In the genomic region with DNA sequence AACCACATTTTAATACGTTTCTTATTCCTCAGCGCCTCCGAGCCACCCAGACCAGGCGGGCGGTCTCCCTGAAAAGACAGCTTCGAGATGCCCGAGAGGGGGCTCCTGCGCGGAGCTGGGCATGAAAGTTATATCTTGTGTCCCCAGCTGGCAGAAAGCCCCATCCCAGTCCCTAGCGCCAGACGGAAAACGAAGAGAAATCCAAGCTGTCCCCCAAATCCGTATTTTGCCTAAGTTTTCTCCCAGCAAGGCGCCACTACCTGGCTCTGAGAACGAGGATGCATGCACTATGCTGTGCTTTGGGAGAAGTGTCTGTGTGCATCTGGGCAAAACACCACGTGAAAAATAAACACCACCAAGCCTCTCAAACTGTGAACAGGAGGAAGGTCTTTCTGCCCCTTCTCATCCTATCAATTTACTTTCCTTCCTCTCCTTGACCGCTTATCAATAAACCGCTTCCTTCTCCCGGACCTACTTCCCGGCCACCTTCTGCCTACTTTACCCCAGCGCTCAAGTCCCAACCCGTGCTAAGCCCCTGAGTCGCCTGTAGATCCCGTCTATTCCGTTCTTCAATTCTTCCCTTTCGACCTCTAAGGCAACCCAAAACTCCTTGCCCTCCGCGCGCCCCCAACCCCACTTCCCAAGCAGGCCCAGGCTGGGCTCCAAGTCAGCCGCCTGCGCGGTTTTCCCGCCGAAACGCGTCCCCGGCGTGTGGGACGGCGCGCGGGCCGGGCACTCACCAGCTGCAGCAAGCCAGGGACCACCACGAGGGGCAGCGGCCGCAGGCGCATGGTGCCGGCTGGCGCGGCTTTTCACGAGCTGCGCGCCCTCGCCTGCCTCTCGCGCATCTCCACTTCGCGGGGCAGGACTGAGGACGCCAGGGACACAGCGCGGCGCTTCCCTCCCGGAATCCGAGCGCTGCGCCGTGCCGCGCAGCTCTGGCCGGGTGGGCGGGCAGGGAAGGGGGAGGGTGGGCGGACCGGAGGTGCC, we compare ENCODE assay signal across 11 cellular contexts. TPM values are rescaled to one million over a fixed set of nuclear protein-coding genes. Genes with fewer than 3 reads are reported as not detected.
DNase-seq lines count a peak whose midpoint lies in the region; ATAC-seq, FAIRE-seq and TF ChIP-seq lines count a peak whose summit lies in the region.
"Had no signal": no experiment of that assay in that cellular context is flagged by ENCODE, and none has a peak within 500 bp of the region (broad histone marks: within the 10 kb centered on the region; RNA-seq: fewer than 3 reads in every experiment).

A gene (minus strand): TSS at position 940 of the 990 bp plus-strand sequence. CDS start 149 bp downstream, at position 791.

- intact Hi-C loops in Calu3 (cut with micrococcal nuclease; ENCODE audit: unreplicated experiment) (loop anchor here (5.0 to 10.0 kb wide), 2 partner anchors 275 to 502 kb away; a partner anchor contains a TSS), pancreas (cut with DNase I) (loop anchor here in 2 of 3 donors (5.0 to 10.0 kb wide), 2 partner anchors 867 to 875 kb away; no protein-coding TSS in a partner anchor)

- H3K4me1 ChIP-seq in cardiac muscle cell (ENCODE audit: low read depth): peaks cover 13% of the 10 kb centered on the region
- H3K4me1 ChIP-seq in pancreas: peaks cover 0 to 5% (median 0%) of the 10 kb centered on the region in 3 donors

- ATAC-seq in pancreas (peak in 3 of 4 donors; percentile 46 to 57 (median 53)), GM19452 (IDR thresholded peaks at IDR 0.05; ENCODE audit: unreplicated experiment) (no peak)
- ATAC-seq: activated CD8-positive, alpha-beta T cell treated with anti-CD3 and anti-CD28 coated beads, Interleukin-2, amount 10 ng/mL, durations not matched to agents 7 days and 5 days had no signal

- peak; percentile 24 for DNase-seq in Calu3
- DNase-seq in NCI-H82 (lab: John Stamatoyannopoulos, UW): peak; percentile 67
- DNase-seq in cardiac muscle cell (ENCODE audit: low read depth in 1 of 2, low spot score in 1 of 2): peak; percentile 9 to 61
- peak in 2 of 6 donors; percentile 52 to 61 for DNase-seq in pancreas
- no peak for DNase-seq in SKM-1 (lab: John Stamatoyannopoulos, UW; ENCODE audit: unreplicated experiment)
- DNase-seq in NAMALWA (ENCODE audit: low spot score): no peak
- no peak for DNase-seq in GM10266 (ENCODE audit: extremely low spot score)
- DNase-seq: activated CD8-positive, alpha-beta T cell treated with anti-CD3 and anti-CD28 coated beads, Interleukin-2, amount 10 ng/mL, durations not matched to agents 7 days and 5 days; NCI-H1436 had no signal

- H3K27me3 Mint-ChIP-seq in Calu3 (ENCODE audit: unreplicated experiment): peaks cover 33% of the 10 kb centered on the region

- TF ChIP-seq CTCF in Calu3 (IDR thresholded peaks at IDR 0.05; ENCODE audit: unreplicated experiment) (no peak), cardiac muscle cell (IDR thresholded peaks at IDR 0.05; ENCODE audit: low read depth, low read length) (no peak), pancreas (IDR thresholded peaks at IDR 0.05) (no peak), GM10266 (IDR thresholded peaks at IDR 0.05; ENCODE audit: control insufficient read depth, insufficient read depth, low read depth, missing control alignments) (no peak)

- H3K27me3 ChIP-seq in cardiac muscle cell (peaks cover 53% of the 10 kb centered on the region), pancreas (peaks cover 0 to 12% (median 2%) of the 10 kb centered on the region in 4 donors)

- H3K9me3 Mint-ChIP-seq in Calu3 (ENCODE audit: low read depth, unreplicated experiment): no peaks in the 10 kb centered on the region

- H3K4me1 Mint-ChIP-seq in Calu3 (ENCODE audit: low read depth, unreplicated experiment): peaks cover 20% of the 10 kb centered on the region

- H3K36me3 ChIP-seq in cardiac muscle cell (no peaks in the 10 kb centered on the region), pancreas (no peaks in the 10 kb centered on the region)

- H3K9me3 ChIP-seq in cardiac muscle cell (ENCODE audit: low read depth) (no peaks in the 10 kb centered on the region), pancreas (no peaks in the 10 kb centered on the region)

- FAIRE-seq in pancreas (lab: Jason Lieb, UNC): no peak
- FAIRE-seq: endothelial cell of umbilical vein had no signal

- CTCF ChIA-PET in Calu3 (lab: Charles Lee): no interaction called here

- H3K27ac Mint-ChIP-seq in Calu3 (ENCODE audit: unreplicated experiment): peak within 1 kb of the TSS; percentile 36
- H3K27ac Mint-ChIP-seq: activated CD8-positive, alpha-beta T cell treated with anti-CD3 and anti-CD28 coated beads, Interleukin-2, amount 10 ng/mL, durations not matched to agents 7 days and 5 days had no signal

- H3K4me3 Mint-ChIP-seq in Calu3 (ENCODE audit: low read depth, unreplicated experiment): peak within 1 kb of the TSS; percentile 90
- H3K4me3 Mint-ChIP-seq: activated CD8-positive, alpha-beta T cell treated with anti-CD3 and anti-CD28 coated beads, Interleukin-2, amount 10 ng/mL, durations not matched to agents 7 days and 5 days had no signal

- H3K4me3 ChIP-seq in cardiac muscle cell: peak within 1 kb of the TSS; percentile 50
- H3K4me3 ChIP-seq in pancreas: peak within 1 kb of the TSS; percentile 7 to 48 (median 20)

- H3K36me3 Mint-ChIP-seq in Calu3 (ENCODE audit: insufficient read depth, unreplicated experiment): peaks cover 18% of the 10 kb centered on the region

- BruUV-seq in Calu3 (replicated peaks; lab: Mats Ljungman, UMichigan): no TSS peak

- H3K27ac ChIP-seq in cardiac muscle cell (no peak within 1 kb of the TSS), pancreas (no peak within 1 kb of the TSS)

- WGBS in pancreas, 2 donors: 1 to 2% methylated on average over 63 to 73 of the region's 73 CpGs

RNA-seq across cellular contexts. Expression of the gene that starts here (rescaled TPM):
- total RNA-seq in Calu3 (2022): 1.3 and 3.1 TPM in 2 replicates
- total RNA-seq in cardiac muscle cell: 8.4 and 10.5 TPM in 2 replicates
- polyA plus RNA-seq in cardiac muscle cell: 4.7 and 5.4 TPM in 2 replicates
- total RNA-seq in pancreas: under 1 TPM in 1 of 6 donors, not detected in 5; 0.19 TPM
- not detected for polyA plus RNA-seq in pancreas
- total RNA-seq: activated CD8-positive, alpha-beta T cell treated with anti-CD3 and anti-CD28 coated beads, Interleukin-2, amount 10 ng/mL, durations not matched to agents 7 days and 5 days; endothelial cell of umbilical vein had no signal
- polyA plus RNA-seq: endothelial cell of umbilical vein had no signal

Comparison
In these comparisons a context has a peak if more than half of its experiments do, and no peak if none do; other contexts are left out.
1. Peak in ATAC-seq and H3K4me3 ChIP-seq in pancreas; RNA of the gene not detected or under 1 TPM.
2. DNase-seq: peak in Calu3 (single experiment), NCI-H82 (single experiment) and cardiac muscle cell (2 of 2); none in SKM-1 (single experiment), NAMALWA (single experiment) and GM10266 (single experiment).